ENCODE assay signal across 12 cellular contexts in genomic region chr9:79254900-79255651, GRCh38.
DNase-seq lines count a peak whose midpoint lies in the region; ATAC-seq, FAIRE-seq and TF ChIP-seq lines count a peak whose summit lies in the region.
"Had no signal": no experiment of that assay in that cellular context is flagged by ENCODE, and none has a peak within 500 bp of the region (broad histone marks: within the 10 kb centered on the region; RNA-seq: fewer than 3 reads in every experiment).

No MANE protein-coding gene starts in this region.

- ATAC-seq in IMR-90 (ENCODE audit: low read depth), result peak; percentile 42
- ATAC-seq in HG02678 (IDR thresholded peaks at IDR 0.05; ENCODE audit: unreplicated experiment), result no peak

- TF ChIP-seq POLR2A in IMR-90 (IDR thresholded peaks at IDR 0.05; ENCODE audit: low read depth, low read length) (no peak), esophagus squamous epithelium (IDR thresholded peaks at IDR 0.05) (no peak)

- H3K79me1 ChIP-seq in IMR-90 (ENCODE audit: low read depth in 1 of 2, low read length in 2 of 2), result no peaks in the 10 kb centered on the region

- peak; percentile 15 for DNase-seq in CD1c-positive myeloid dendritic cell (ENCODE audit: extremely low spot score)
- DNase-seq in IMR-90, result peak; percentile 70
- peak; percentile 33 for DNase-seq in SK-MEL-5 (ENCODE audit: low read depth, low spot score)
- DNase-seq in iris pigment epithelial cell (ENCODE audit: low read depth), result peak; percentile 30
- DNase-seq in RCC 7860 (ENCODE audit: low spot score), result no peak
- DNase-seq in activated T-cell treated with anti-CD3 and anti-CD28 coated beads, Interleukin-2, amount 50 U/mL, for 1 hour, result no peak
- no peak for DNase-seq in esophagus squamous epithelium (lab: John Stamatoyannopoulos, UW)
- DNase-seq: activated CD4-positive, alpha-beta memory T cell treated with anti-CD3 and anti-CD28 coated beads for 36 hours; adrenal gland; NCI-H1930; spleen had no signal

- no peak overlapping the region for H4K8ac ChIP-seq in IMR-90 (ENCODE audit: low read depth in 2 of 2, low read length in 2 of 2)

- WGBS in IMR-90 (ENCODE audit: extremely low coverage in 2 of 2, insufficient read length in 1 of 2), 2 experiments, result 26% methylated on average over 3 of the region's 8 CpGs; no CpG with 5 or more reads in 1 of the 2 experiments
- WGBS in esophagus squamous epithelium, 2 donors, result 77 to 89% methylated on average over 8 of the region's 8 CpGs

- no peaks in the 10 kb centered on the region for H4K20me1 ChIP-seq in IMR-90 (ENCODE audit: insufficient read depth, low read length)

- peaks cover 5% of the 10 kb centered on the region; the same call in 1 of the 2 replicates for H3K27me3 ChIP-seq in IMR-90 (ENCODE audit: control insufficient read depth, insufficient read depth, low read length)
- peaks cover 0 to 64% (median 0%) of the 10 kb centered on the region in 4 donors for H3K27me3 ChIP-seq in esophagus squamous epithelium
- H3K27me3 ChIP-seq: adrenal gland had no signal

- H3K36me3 ChIP-seq in IMR-90 (ENCODE audit: control insufficient read depth, insufficient read depth, low read length), result no peaks in the 10 kb centered on the region
- no peaks in the 10 kb centered on the region for H3K36me3 ChIP-seq in esophagus squamous epithelium
- H3K36me3 ChIP-seq: adrenal gland, spleen had no signal

- dilution Hi-C loops in IMR-90 (cut with HindIII; ENCODE audit: low sequenced_read_pairs, unreplicated experiment), result no loop called here

- no peak overlapping the region for H4K91ac ChIP-seq in IMR-90 (ENCODE audit: insufficient read depth, low read depth, low read length)

- intact Hi-C loops in IMR-90 (cut with micrococcal nuclease) (no loop called here), esophagus squamous epithelium (cut with DNase I) (no loop called here)

- H2BK15ac ChIP-seq in IMR-90 (ENCODE audit: low read depth, low read length), result no peak overlapping the region

- no peak overlapping the region for H3K4ac ChIP-seq in IMR-90 (ENCODE audit: low read depth, low read length)

- no peak overlapping the region for H3K4me2 ChIP-seq in IMR-90 (ENCODE audit: low read depth, low read length)

- BruUV-seq in IMR-90 (replicated peaks; lab: Mats Ljungman, UMichigan), result no TSS peak

- H2AK9ac ChIP-seq in IMR-90 (replicated peaks; ENCODE audit: low read depth, low read length, poor library complexity), result peak overlapping the region; percentile 44

- H3K9me3 ChIP-seq in IMR-90 (ENCODE audit: control insufficient read depth, insufficient read depth, low read length) (no peaks in the 10 kb centered on the region), esophagus squamous epithelium (no peaks in the 10 kb centered on the region)
- H3K9me3 ChIP-seq: adrenal gland, spleen had no signal

- TF ChIP-seq RAD21 in IMR-90 (IDR thresholded peaks at IDR 0.05; ENCODE audit: low read length), result no peak; the same call in 1 of the 2 replicates

- H3K23ac ChIP-seq in IMR-90 (ENCODE audit: low read depth, low read length), result peak overlapping the region; percentile 31; the same call in 1 of the 2 replicates

- H3K9me1 ChIP-seq in IMR-90 (ENCODE audit: insufficient read depth, low read length), result no peaks in the 10 kb centered on the region

- H2BK5ac ChIP-seq in IMR-90 (ENCODE audit: low read depth, low read length, poor library complexity, severe bottlenecking), result no peak overlapping the region

- no peak overlapping the region for H3K14ac ChIP-seq in IMR-90 (replicated peaks; ENCODE audit: low read depth, low read length)

- no peaks in the 10 kb centered on the region for H3K4me1 ChIP-seq in IMR-90 (ENCODE audit: control insufficient read depth, insufficient read depth, low read length)
- H3K4me1 ChIP-seq in esophagus squamous epithelium, result peaks cover 0 to 22% (median 7%) of the 10 kb centered on the region in 3 donors
- H3K4me1 ChIP-seq: adrenal gland had no signal

- H2AFZ ChIP-seq in IMR-90 (replicated peaks; ENCODE audit: low read length, poor library complexity), result no peak overlapping the region

- no peak overlapping the region; the same call in 1 of the 2 replicates for H3K56ac ChIP-seq in IMR-90 (ENCODE audit: extremely low read depth, insufficient read depth, low read length)

- H4K5ac ChIP-seq in IMR-90 (ENCODE audit: low read depth, low read length), result no peak overlapping the region

- in situ Hi-C loops in IMR-90 (cut with MboI; ENCODE audit: low sequenced_read_pairs) (no loop called here), SK-MEL-5 (cut with HindIII; ENCODE audit: low pct_unique_long_range_greater_than_20kb, low sequenced_read_pairs) (no loop called here)

- H3K4me3 ChIP-seq in IMR-90 (ENCODE audit: insufficient read depth, low read depth, low read length) (no peak overlapping the region), esophagus squamous epithelium (no peak overlapping the region)
- H3K4me3 ChIP-seq: adrenal gland, spleen had no signal

- H3K9ac ChIP-seq in IMR-90 (ENCODE audit: low read depth, low read length), result no peak overlapping the region

- no peak overlapping the region for H3K18ac ChIP-seq in IMR-90 (ENCODE audit: low read depth, low read length)

- CTCF ChIA-PET in IMR-90 (lab: Yijun Ruan, JAX), result interaction anchor here (0.6 to 1.4 kb wide), 7 partner anchors 13 to 653 kb away, joined by 3 to 6 read pairs (median 3); partner anchors contain the start of gene TLE4

- H2BK20ac ChIP-seq in IMR-90 (ENCODE audit: low read depth, low read length), result peak overlapping the region; percentile 2; the same call in 1 of the 2 replicates

- TF ChIP-seq CTCF in IMR-90 (conservative IDR thresholded peaks at IDR 0.05; ENCODE audit: low read depth, low read length), result peak; percentile 29
- peak in 1 of 6 experiments; percentile 40 for TF ChIP-seq CTCF in esophagus squamous epithelium (IDR thresholded peaks at IDR 0.05)

- H3K27ac ChIP-seq in IMR-90 (ENCODE audit: insufficient read depth, low read length) (no peak overlapping the region), esophagus squamous epithelium (no peak overlapping the region)
- H3K27ac ChIP-seq: adrenal gland, spleen had no signal

- POLR2A ChIA-PET in IMR-90 (lab: Charles Lee; ENCODE audit: unreplicated experiment), result no interaction called here

- no peak overlapping the region for H2AK5ac ChIP-seq in IMR-90 (ENCODE audit: low read depth, low read length)

- FAIRE-seq in RCC 7860 (lab: Jason Lieb, UNC), result no peak

- 0 out of 2 replicates have a peak overlapping the region, but pooled peaks have one; percentile 0 for H2BK120ac ChIP-seq in IMR-90 (ENCODE audit: low read depth, low read length)

TF ChIP-seq in IMR-90, 13 proteins besides CTCF, POLR2A, EP300 and RAD21:
- TF ChIP-seq BHLHE40 (IDR thresholded peaks at IDR 0.05; ENCODE audit: low read depth, low read length) (no peak), NFE2L2 (IDR thresholded peaks at IDR 0.05; ENCODE audit: low read depth, low read length) (no peak), SMC3 (IDR thresholded peaks at IDR 0.05; ENCODE audit: low read depth, low read length) (no peak), RCOR1 (IDR thresholded peaks at IDR 0.05; ENCODE audit: insufficient replicate concordance, low read length) (no peak), MAZ (IDR thresholded peaks at IDR 0.05; ENCODE audit: borderline replicate concordance, low read depth, low read length) (no peak), RFX5 (IDR thresholded peaks at IDR 0.05; ENCODE audit: low read depth, low read length) (no peak), MAFK (IDR thresholded peaks at IDR 0.05; ENCODE audit: low read depth, low read length) (no peak), MXI1 (IDR thresholded peaks at IDR 0.05; ENCODE audit: borderline replicate concordance, low read depth, low read length) (no peak), CHD1 (IDR thresholded peaks at IDR 0.05; ENCODE audit: low read depth, low read length) (no peak), CEBPB (IDR thresholded peaks at IDR 0.05; ENCODE audit: low read depth, low read length) (no peak), FOS (IDR thresholded peaks at IDR 0.05; ENCODE audit: low read depth, low read length) (no peak)
- TF ChIP-seq, protein P1, sequence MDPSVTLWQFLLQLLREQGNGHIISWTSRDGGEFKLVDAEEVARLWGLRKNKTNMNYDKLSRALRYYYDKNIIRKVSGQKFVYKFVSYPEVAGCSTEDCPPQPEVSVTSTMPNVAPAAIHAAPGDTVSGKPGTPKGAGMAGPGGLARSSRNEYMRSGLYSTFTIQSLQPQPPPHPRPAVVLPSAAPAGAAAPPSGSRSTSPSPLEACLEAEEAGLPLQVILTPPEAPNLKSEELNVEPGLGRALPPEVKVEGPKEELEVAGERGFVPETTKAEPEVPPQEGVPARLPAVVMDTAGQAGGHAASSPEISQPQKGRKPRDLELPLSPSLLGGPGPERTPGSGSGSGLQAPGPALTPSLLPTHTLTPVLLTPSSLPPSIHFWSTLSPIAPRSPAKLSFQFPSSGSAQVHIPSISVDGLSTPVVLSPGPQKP (IDR thresholded peaks at IDR 0.05; ENCODE audit: borderline replicate concordance, low read depth, low read length), result no peak
- TF ChIP-seq, protein P2, sequence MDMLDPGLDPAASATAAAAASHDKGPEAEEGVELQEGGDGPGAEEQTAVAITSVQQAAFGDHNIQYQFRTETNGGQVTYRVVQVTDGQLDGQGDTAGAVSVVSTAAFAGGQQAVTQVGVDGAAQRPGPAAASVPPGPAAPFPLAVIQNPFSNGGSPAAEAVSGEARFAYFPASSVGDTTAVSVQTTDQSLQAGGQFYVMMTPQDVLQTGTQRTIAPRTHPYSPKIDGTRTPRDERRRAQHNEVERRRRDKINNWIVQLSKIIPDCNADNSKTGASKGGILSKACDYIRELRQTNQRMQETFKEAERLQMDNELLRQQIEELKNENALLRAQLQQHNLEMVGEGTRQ (IDR thresholded peaks at IDR 0.05; ENCODE audit: low read depth, low read length), result no peak

Comparison
In these comparisons a context has a peak if more than half of its experiments do, and no peak if none do; other contexts are left out.
1. DNase-seq: peak in CD1c-positive myeloid dendritic cell (single experiment), IMR-90 (single experiment), SK-MEL-5 (single experiment) and iris pigment epithelial cell (single experiment); none in RCC 7860 (single experiment), activated T-cell treated with anti-CD3 and anti-CD28 coated beads, Interleukin-2, amount 50 U/mL, for 1 hour (single experiment) and esophagus squamous epithelium (single experiment).